ENCODE assay signal across 29 cellular contexts in genomic region chr18:34789768-34790344, GRCh38.
DNase-seq lines count a peak whose midpoint lies in the region; ATAC-seq and TF ChIP-seq lines count a peak whose summit lies in the region.
"Had no signal": no experiment of that assay in that cellular context is flagged by ENCODE, and none has a peak within 500 bp of the region (broad histone marks: within the 10 kb centered on the region; RNA-seq: fewer than 3 reads in every experiment).

No MANE protein-coding gene starts in this region.

- H3K27me3 Mint-ChIP-seq in H9 (ENCODE audit: low read depth), result no peaks in the 10 kb centered on the region

- no peak overlapping the region for H3K4me3 Mint-ChIP-seq in H9
- H3K4me3 Mint-ChIP-seq: B cell; brain; naive thymus-derived CD8-positive, alpha-beta T cell had no signal

- H3K27me3 ChIP-seq in osteoblast (ENCODE audit: insufficient read depth, low read length), result no peaks in the 10 kb centered on the region
- H3K27me3 ChIP-seq in H9 (ENCODE audit: insufficient read depth, low read length), result no peaks in the 10 kb centered on the region
- H3K27me3 ChIP-seq: stomach, tibial artery had no signal

- peaks cover 5 to 12% (median 6%) of the 10 kb centered on the region in 3 experiments; a peak in 4 of 7 replicates for H3K36me3 Mint-ChIP-seq in H9 (ENCODE audit: insufficient read depth in 1 of 3, low read depth in 3 of 3)

- H3K36me3 ChIP-seq in osteoblast (ENCODE audit: insufficient read depth, low read length), result no peaks in the 10 kb centered on the region
- H3K36me3 ChIP-seq: lower lobe of right lung, stomach, WERI-Rb-1 had no signal

- no peak overlapping the region for H3K4me3 ChIP-seq in osteoblast (ENCODE audit: insufficient read depth, low read length)
- H3K4me3 ChIP-seq: A549, lower lobe of right lung, stomach, tibial artery had no signal

- H3K56ac ChIP-seq in H9 (ENCODE audit: insufficient read length, low read depth, low read length), result no peak overlapping the region

- no peak overlapping the region for H2BK15ac ChIP-seq in H9 (ENCODE audit: low read depth, low read length)

- H3K79me1 ChIP-seq in H9 (ENCODE audit: insufficient read depth, low read depth, low read length, poor library complexity, severe bottlenecking), result no peaks in the 10 kb centered on the region

- no peak overlapping the region for H3K18ac ChIP-seq in H9 (ENCODE audit: insufficient read length, low read depth, low read length)

- no peaks in the 10 kb centered on the region for H4K20me1 ChIP-seq in osteoblast (ENCODE audit: insufficient read depth, low read length)
- H4K20me1 ChIP-seq in H9 (ENCODE audit: control insufficient read depth, insufficient read depth, insufficient read length), result no peaks in the 10 kb centered on the region

- H2AFZ ChIP-seq in osteoblast (ENCODE audit: low read length) (no peak overlapping the region), H9 (ENCODE audit: low read length) (no peak overlapping the region)

- no peaks in the 10 kb centered on the region for H3K23me2 ChIP-seq in H9 (ENCODE audit: insufficient read length, low read depth, low read length, poor library complexity, severe bottlenecking)

- H3K79me2 ChIP-seq in osteoblast (ENCODE audit: insufficient read depth, low read length) (no peaks in the 10 kb centered on the region), H9 (ENCODE audit: insufficient read depth, low read length) (no peaks in the 10 kb centered on the region)

- peaks cover 11 to 17% of the 10 kb centered on the region in 2 experiments for H3K4me1 Mint-ChIP-seq in H9
- H3K4me1 Mint-ChIP-seq: B cell; CD8-positive, alpha-beta memory T cell; naive thymus-derived CD8-positive, alpha-beta T cell had no signal

- no peak for TF ChIP-seq CTCF in osteoblast (IDR thresholded peaks at IDR 0.05; ENCODE audit: extremely low read depth, low read depth, low read length)
- TF ChIP-seq CTCF in H9 (conservative IDR thresholded peaks at IDR 0.05), result no peak

- H3K9me3 ChIP-seq in osteoblast (ENCODE audit: low read depth, low read length) (no peaks in the 10 kb centered on the region), H9 (ENCODE audit: control insufficient read depth, low read depth, low read length) (no peaks in the 10 kb centered on the region)
- H3K9me3 ChIP-seq: A549, lower lobe of right lung, stomach, tibial artery had no signal

- H2AK5ac ChIP-seq in H9 (ENCODE audit: insufficient read length, low read length), result no peak overlapping the region

- H3K27ac ChIP-seq in osteoblast (ENCODE audit: low read depth, low read length) (no peak overlapping the region), H9 (ENCODE audit: insufficient read length, low read depth, low read length) (no peak overlapping the region)
- H3K27ac ChIP-seq: A549, lower lobe of right lung, stomach, tibial artery, WERI-Rb-1 had no signal

- no peak overlapping the region for H2BK120ac ChIP-seq in H9 (ENCODE audit: low read depth, low read length, poor library complexity, severe bottlenecking)

- H2BK5ac ChIP-seq in H9 (ENCODE audit: insufficient read length, low read length), result no peak overlapping the region

- WGBS in H9 (ENCODE audit: extremely low coverage, insufficient read length, low lambda C conversion rate), result no CpG with 5 or more reads among the region's 2 CpGs

- DNase-seq in activated CD4-positive, alpha-beta T cell treated with anti-CD3 and anti-CD28 coated beads for 48 hours, result peak; percentile 8
- DNase-seq in activated CD4-positive, alpha-beta T cell treated with anti-CD3 and anti-CD28 coated beads, Interleukin-2, amount 50 U/mL, for 4 hours, result no peak
- DNase-seq in RPMI8226 (peak; percentile 8), osteoblast (ENCODE audit: insufficient read length, low spot score, missing footprints) (peak; percentile 23), H9 (no peak), DMS79 (lab: John Stamatoyannopoulos, UW) (no peak)
- no peak for DNase-seq in activated effector memory CD4-positive, alpha-beta T cell treated with anti-CD3 and anti-CD28 coated beads, Interleukin-2, amount 50 U/mL, for 16 hours
- DNase-seq: activated CD4-positive, alpha-beta T cell treated with anti-CD3 and anti-CD28 coated beads, Interleukin-2, amount 50 U/mL, for 48 hours; activated CD8-positive, alpha-beta memory T cell treated with anti-CD3 and anti-CD28 coated beads, Interleukin-2, amount 50 U/mL, for 48 hours; activated gamma-delta T cell; CD8-positive, alpha-beta memory T cell; DMS 273 treated with DMSO at 0.1 percent for 48 hours; head of caudate nucleus; Kasumi-1; lower lobe of right lung; naive thymus-derived CD8-positive, alpha-beta T cell; NCI-H1694 treated with DMSO at 0.1 percent for 48 hours; NCI-H2171; NCI-H510A; occipital lobe; SIG-M5; stomach; tibial artery; WERI-Rb-1 had no signal

- peaks cover 0 to 5% of the 10 kb centered on the region in 2 experiments for H3K9me3 Mint-ChIP-seq in H9

- ATAC-seq in GM18858 (IDR thresholded peaks at IDR 0.05; ENCODE audit: unreplicated experiment), result peak; percentile 40
- ATAC-seq: A549; lower lobe of right lung; naive thymus-derived CD8-positive, alpha-beta T cell; Panc1 had no signal

- no peak overlapping the region for H3K9ac ChIP-seq in H9 (ENCODE audit: extremely low read depth, insufficient read length, low read length)

- H3K4me2 ChIP-seq in osteoblast (ENCODE audit: insufficient read depth, low read length) (no peak overlapping the region), H9 (ENCODE audit: insufficient read depth, insufficient read length, low read length) (no peak overlapping the region)
- H3K4me2 ChIP-seq: A549 had no signal

- H3T11ph ChIP-seq in H9 (ENCODE audit: low read length), result no peak overlapping the region

- H3K4me1 ChIP-seq in osteoblast (ENCODE audit: insufficient read depth, low read length) (no peaks in the 10 kb centered on the region), H9 (ENCODE audit: insufficient read depth, low read length) (no peaks in the 10 kb centered on the region; the same call in 1 of the 2 replicates)
- H3K4me1 ChIP-seq: A549, lower lobe of right lung, tibial artery had no signal

- H4K91ac ChIP-seq in H9 (ENCODE audit: insufficient read length, low read depth, low read length), result no peak overlapping the region

- H4K5ac ChIP-seq in H9 (ENCODE audit: insufficient read length, low read depth, low read length), result no peak overlapping the region

- H3K4ac ChIP-seq in H9 (ENCODE audit: low read depth, low read length), result no peak overlapping the region

- no peak overlapping the region for H3K23ac ChIP-seq in H9 (ENCODE audit: insufficient read length, low read depth, low read length)

- no peak overlapping the region for H2BK12ac ChIP-seq in H9 (ENCODE audit: insufficient read length, low read depth, low read length)

- H3K14ac ChIP-seq in H9 (ENCODE audit: insufficient read depth, low read length), result no peak overlapping the region

- no peak overlapping the region for H2BK20ac ChIP-seq in H9 (ENCODE audit: low read depth, low read length, poor library complexity, severe bottlenecking)

- no peak overlapping the region for H3K27ac Mint-ChIP-seq in H9
- H3K27ac Mint-ChIP-seq: B cell; CD8-positive, alpha-beta memory T cell; naive thymus-derived CD8-positive, alpha-beta T cell had no signal

- H4K8ac ChIP-seq in H9 (replicated peaks; ENCODE audit: insufficient read length, low read depth, low read length), result no peak overlapping the region

Comparison
In these comparisons a context has a peak if more than half of its experiments do, and no peak if none do; other contexts are left out.
1. DNase-seq: peak in activated CD4-positive, alpha-beta T cell treated with anti-CD3 and anti-CD28 coated beads for 48 hours (single experiment), RPMI8226 (single experiment) and osteoblast (single experiment); none in activated CD4-positive, alpha-beta T cell treated with anti-CD3 and anti-CD28 coated beads, Interleukin-2, amount 50 U/mL, for 4 hours (0 of 2), activated effector memory CD4-positive, alpha-beta T cell treated with anti-CD3 and anti-CD28 coated beads, Interleukin-2, amount 50 U/mL, for 16 hours (single experiment), H9 (single experiment) and DMS79 (single experiment).